ENCODE assay signal across 8 cellular contexts in genomic region chr9:120742951-120743416, GRCh38. TPM values are rescaled to one million over a fixed set of nuclear protein-coding genes. Genes with fewer than 3 reads are reported as not detected.
DNase-seq lines count a peak whose midpoint lies in the region; ATAC-seq lines count a peak whose summit lies in the region.

No MANE protein-coding gene starts in this region.

- peak; percentile 48 to 51 for ATAC-seq in activated CD4-positive, CD25-positive, alpha-beta regulatory T cell treated with anti-CD3 and anti-CD28 coated beads, Interleukin-2, amount 50 U/mL, for 24 hours
- ATAC-seq in T-cell (replicated peaks in 1 of 4) = peak; percentile 46 to 57 (median 52)
- ATAC-seq in stimulated activated naive CD8-positive, alpha-beta T cell treated with anti-CD3 and anti-CD28 coated beads, Interleukin-15, amount 100 ng/mL, for 72 hours = peak; percentile 87
- ATAC-seq in HG02840 (IDR thresholded peaks at IDR 0.05; ENCODE audit: low FRiP score, unreplicated experiment) = no peak

- CTCF ChIA-PET in T-cell (lab: Charles Lee) = interaction anchor here in 1 of 2 donors (0.6 kb wide), 1 partner anchor 1356 kb away, joined by 3 read pairs; no protein-coding TSS in a partner anchor

- H3K36me3 Mint-ChIP-seq in T-cell = peaks cover 10% of the 10 kb centered on the region
- no peaks in the 10 kb centered on the region for H3K36me3 Mint-ChIP-seq in T-helper 2 cell treated with Interferon-gamma antibody and Interleukin-4, amounts not matched to agents 5 μg/mL and 100 μg/mL, for 36 hours (ENCODE audit: low read depth)

- peaks cover 0 to 2% (median 0%) of the 10 kb centered on the region in 3 donors for H3K4me1 Mint-ChIP-seq in T-cell
- peaks cover 12% of the 10 kb centered on the region for H3K4me1 Mint-ChIP-seq in stimulated activated naive CD8-positive, alpha-beta T cell treated with anti-CD3 and anti-CD28 coated beads, Interleukin-15, amount 100 ng/mL, for 72 hours
- H3K4me1 Mint-ChIP-seq in T-helper 2 cell treated with Interferon-gamma antibody and Interleukin-4, amounts not matched to agents 5 μg/mL and 100 μg/mL, for 36 hours (ENCODE audit: low read depth) = no peaks in the 10 kb centered on the region

- no peak overlapping the region for H3K4me3 Mint-ChIP-seq in T-cell
- H3K4me3 Mint-ChIP-seq in stimulated activated naive CD8-positive, alpha-beta T cell treated with anti-CD3 and anti-CD28 coated beads, Interleukin-15, amount 100 ng/mL, for 72 hours = no peak overlapping the region
- H3K4me3 Mint-ChIP-seq in T-helper 2 cell treated with Interferon-gamma antibody and Interleukin-4, amounts not matched to agents 5 μg/mL and 100 μg/mL, for 36 hours = no peak overlapping the region

- H3K9me3 Mint-ChIP-seq in T-cell = no peaks in the 10 kb centered on the region
- no peaks in the 10 kb centered on the region for H3K9me3 Mint-ChIP-seq in stimulated activated naive CD8-positive, alpha-beta T cell treated with anti-CD3 and anti-CD28 coated beads, Interleukin-15, amount 100 ng/mL, for 72 hours
- no peaks in the 10 kb centered on the region for H3K9me3 Mint-ChIP-seq in T-helper 2 cell treated with Interferon-gamma antibody and Interleukin-4, amounts not matched to agents 5 μg/mL and 100 μg/mL, for 36 hours

- no peak overlapping the region for H3K27ac Mint-ChIP-seq in T-cell
- no peak overlapping the region for H3K27ac Mint-ChIP-seq in stimulated activated naive CD8-positive, alpha-beta T cell treated with anti-CD3 and anti-CD28 coated beads, Interleukin-15, amount 100 ng/mL, for 72 hours
- no peak overlapping the region for H3K27ac Mint-ChIP-seq in T-helper 2 cell treated with Interferon-gamma antibody and Interleukin-4, amounts not matched to agents 5 μg/mL and 100 μg/mL, for 36 hours

- no peaks in the 10 kb centered on the region for H3K27me3 Mint-ChIP-seq in T-cell
- no peaks in the 10 kb centered on the region for H3K27me3 Mint-ChIP-seq in stimulated activated naive CD8-positive, alpha-beta T cell treated with anti-CD3 and anti-CD28 coated beads, Interleukin-15, amount 100 ng/mL, for 72 hours
- H3K27me3 Mint-ChIP-seq in T-helper 2 cell treated with Interferon-gamma antibody and Interleukin-4, amounts not matched to agents 5 μg/mL and 100 μg/mL, for 36 hours (ENCODE audit: low read depth) = peaks cover 4% of the 10 kb centered on the region

- POLR2A ChIA-PET in T-cell (lab: Charles Lee) = no interaction called here

- DNase-seq in activated CD4-positive, CD25-positive, alpha-beta regulatory T cell treated with anti-CD3 and anti-CD28 coated beads, Interleukin-2, amount 50 U/mL, for 72 hours = no peak
- DNase-seq in HT-29 (ENCODE audit: low spot score) = peak; percentile 50
- DNase-seq in T-cell = no peak
- peak; percentile 62 for DNase-seq in germinal center (ENCODE audit: low spot score)
- no peak for DNase-seq in stimulated activated naive CD8-positive, alpha-beta T cell treated with anti-CD3 and anti-CD28 coated beads, Interleukin-15, amount 100 ng/mL, for 72 hours
- no peak for DNase-seq in T-helper 2 cell treated with Interferon-gamma antibody and Interleukin-4, amounts not matched to agents 5 μg/mL and 100 μg/mL, for 36 hours (ENCODE audit: low spot score)

RNA-seq across cellular contexts. Expression of gene MEGF9, which starts 28.7 kb away (rescaled TPM):
- total RNA-seq in HT-29 (2014; rRNA removed; shearing (Covaris generic)) = 2.3 and 2.4 TPM in 2 replicates
- 10 to 100 TPM; 10.4 to 15.5 (median 11.3) TPM for total RNA-seq in T-cell

RNA-seq across cellular contexts. Expression of gene FBXW2, which starts 50.2 kb away (rescaled TPM):
- 26.7 and 36.2 TPM in 2 replicates for total RNA-seq in HT-29 (2014; rRNA removed; shearing (Covaris generic))
- 10 to 100 TPM; 70.3 to 78.3 (median 74.3) TPM for total RNA-seq in T-cell

Comparison
In these comparisons a context has a peak if more than half of its experiments do, and no peak if none do; other contexts are left out.
1. DNase-seq: peak in HT-29 (single experiment) and germinal center (single experiment); none in activated CD4-positive, CD25-positive, alpha-beta regulatory T cell treated with anti-CD3 and anti-CD28 coated beads, Interleukin-2, amount 50 U/mL, for 72 hours (single experiment), T-cell (0 of 34), stimulated activated naive CD8-positive, alpha-beta T cell treated with anti-CD3 and anti-CD28 coated beads, Interleukin-15, amount 100 ng/mL, for 72 hours (0 of 2) and T-helper 2 cell treated with Interferon-gamma antibody and Interleukin-4, amounts not matched to agents 5 μg/mL and 100 μg/mL, for 36 hours (single experiment).